Comparison of ENCODE assay signal across 23 cellular contexts in genomic region chr4:25867781-25868180, GRCh38. TPM values are rescaled to one million over a fixed set of nuclear protein-coding genes. Genes with fewer than 3 reads are reported as not detected.
A peak's percentile ranks its signal among the peaks of the same experiment; 100 is the strongest.
DNase-seq lines count a peak whose midpoint lies in the region; TF ChIP-seq lines count a peak whose summit lies in the region.
"Had no signal": no experiment of that assay in that cellular context is flagged by ENCODE, and none has a peak within 500 bp of the region (broad histone marks: within the 10 kb centered on the region; RNA-seq: fewer than 3 reads in every experiment).

No MANE protein-coding gene starts in this region.

- peaks cover 38% of the 10 kb centered on the region for H3K9me3 ChIP-seq in BLaER1
- H3K9me3 ChIP-seq in Karpas-422 (ENCODE audit: low read length): no peaks in the 10 kb centered on the region
- H3K9me3 ChIP-seq: A549, BE2C, Caco-2 had no signal

- H3K9ac ChIP-seq in BLaER1 (no peak overlapping the region), Karpas-422 (ENCODE audit: low read length) (no peak overlapping the region)

- H3K4me3 ChIP-seq in BLaER1: no peak overlapping the region
- H3K4me3 ChIP-seq in Karpas-422 (ENCODE audit: low read length): no peak overlapping the region
- H3K4me3 ChIP-seq: A549, GM12878 had no signal

- H3K27me3 Mint-ChIP-seq in nephron (ENCODE audit: low read depth): peaks cover 39% of the 10 kb centered on the region
- H3K27me3 Mint-ChIP-seq: CD4-positive, alpha-beta memory T cell had no signal

- no peaks in the 10 kb centered on the region for H3K9me2 ChIP-seq in Karpas-422 (replicated peaks; ENCODE audit: insufficient read depth, low read length)

- H3K27ac ChIP-seq in BLaER1: peak overlapping the region; percentile 12; the same call in 1 of the 2 replicates
- H3K27ac ChIP-seq in Karpas-422 (ENCODE audit: low read length): peak overlapping the region; percentile 63; the same call in 1 of the 2 replicates
- H3K27ac ChIP-seq: A549 had no signal

- no peaks in the 10 kb centered on the region for H3K79me2 ChIP-seq in Karpas-422 (ENCODE audit: low read length)

- H3K4me1 ChIP-seq in BLaER1 (peaks cover 80% of the 10 kb centered on the region), Karpas-422 (ENCODE audit: low read length) (peaks cover 91% of the 10 kb centered on the region)
- H3K4me1 ChIP-seq: BE2C had no signal

- no peak overlapping the region for H3K4me3 Mint-ChIP-seq in nephron
- H3K4me3 Mint-ChIP-seq: CD4-positive, alpha-beta memory T cell had no signal

- H4K20me1 ChIP-seq in BLaER1 (no peaks in the 10 kb centered on the region), Karpas-422 (ENCODE audit: insufficient read depth, low read depth, low read length) (no peaks in the 10 kb centered on the region)

- no peak overlapping the region for H2AFZ ChIP-seq in Karpas-422 (ENCODE audit: low read length)

- no peak for TF ChIP-seq CTCF in nephron (IDR thresholded peaks at IDR 0.05; ENCODE audit: unreplicated experiment in 3 of 3)

- H3K36me3 Mint-ChIP-seq in nephron (ENCODE audit: low read depth): no peaks in the 10 kb centered on the region
- H3K36me3 Mint-ChIP-seq: CD4-positive, alpha-beta memory T cell had no signal

- H3K36me3 ChIP-seq in BLaER1 (no peaks in the 10 kb centered on the region), Karpas-422 (ENCODE audit: insufficient read depth, low read length) (no peaks in the 10 kb centered on the region)
- H3K36me3 ChIP-seq: BE2C had no signal

- H3K4me2 ChIP-seq in BLaER1 (peak overlapping the region; percentile 67), Karpas-422 (ENCODE audit: low read depth, low read length, poor library complexity, severe bottlenecking) (no peak overlapping the region)
- H3K4me2 ChIP-seq: A549 had no signal

- DNase-seq in Karpas-422 (no peak), dermis microvascular lymphatic vessel endothelial cell (ENCODE audit: low read depth in 2 of 2) (peak; percentile 53 to 84), mucosa of gallbladder (ENCODE audit: low spot score) (no peak), NCI-H524 treated with DMSO at 0.1 percent for 48 hours (lab: John Stamatoyannopoulos, UW) (no peak), NK-92 (lab: John Stamatoyannopoulos, UW; ENCODE audit: unreplicated experiment) (no peak)
- DNase-seq: BE2C; Caco-2; CD4-positive, alpha-beta memory T cell; DMS 273 treated with DMSO at 0.1 percent for 48 hours; DMS79 treated with DMSO at 0.1 percent for 48 hours; H7; MM.1S; NCI-H1048; NCI-H1436; NCI-H1930; NCI-H748 treated with DMSO at 0.1 percent for 48 hours; PC-3; Right ventricle myocardium superior; SW 1271 had no signal

- H3K27me3 ChIP-seq in BLaER1 (peaks cover 13% of the 10 kb centered on the region; the same call in 1 of the 2 replicates), Karpas-422 (ENCODE audit: low read length) (no peaks in the 10 kb centered on the region)

- H3K27ac Mint-ChIP-seq in nephron: peak overlapping the region in 2 of 3 experiments; percentile 8 to 39

- no peaks in the 10 kb centered on the region for H3K9me3 Mint-ChIP-seq in nephron
- H3K9me3 Mint-ChIP-seq: CD4-positive, alpha-beta memory T cell had no signal

- peaks cover 18% of the 10 kb centered on the region for H3K4me1 Mint-ChIP-seq in nephron

RNA-seq across cellular contexts. Expression of gene SEL1L3, which starts 5.0 kb away (rescaled TPM):
- total RNA-seq in Karpas-422 (2014; rRNA removed; shearing (Covaris generic); ENCODE audit: low replicate concordance): 222 and 271 TPM in 2 replicates
- total RNA-seq in dermis microvascular lymphatic vessel endothelial cell (62.3 and 74.6 TPM in 2 replicates), mucosa of gallbladder (221 TPM)

RNA-seq across cellular contexts. Expression of gene SMIM20, which starts 46.2 kb away (rescaled TPM):
- total RNA-seq in Karpas-422 (2014; rRNA removed; shearing (Covaris generic); ENCODE audit: low replicate concordance): 53.2 and 85.2 TPM in 2 replicates
- total RNA-seq in dermis microvascular lymphatic vessel endothelial cell (12.1 and 13.1 TPM in 2 replicates), mucosa of gallbladder (34.0 TPM)

Comparison
In these comparisons a context has a peak if more than half of its experiments do, and no peak if none do; other contexts are left out.
1. DNase-seq: peak in dermis microvascular lymphatic vessel endothelial cell (2 of 2); none in Karpas-422 (single experiment), mucosa of gallbladder (single experiment), NCI-H524 treated with DMSO at 0.1 percent for 48 hours (single experiment) and NK-92 (single experiment).